In the genomic region with DNA sequence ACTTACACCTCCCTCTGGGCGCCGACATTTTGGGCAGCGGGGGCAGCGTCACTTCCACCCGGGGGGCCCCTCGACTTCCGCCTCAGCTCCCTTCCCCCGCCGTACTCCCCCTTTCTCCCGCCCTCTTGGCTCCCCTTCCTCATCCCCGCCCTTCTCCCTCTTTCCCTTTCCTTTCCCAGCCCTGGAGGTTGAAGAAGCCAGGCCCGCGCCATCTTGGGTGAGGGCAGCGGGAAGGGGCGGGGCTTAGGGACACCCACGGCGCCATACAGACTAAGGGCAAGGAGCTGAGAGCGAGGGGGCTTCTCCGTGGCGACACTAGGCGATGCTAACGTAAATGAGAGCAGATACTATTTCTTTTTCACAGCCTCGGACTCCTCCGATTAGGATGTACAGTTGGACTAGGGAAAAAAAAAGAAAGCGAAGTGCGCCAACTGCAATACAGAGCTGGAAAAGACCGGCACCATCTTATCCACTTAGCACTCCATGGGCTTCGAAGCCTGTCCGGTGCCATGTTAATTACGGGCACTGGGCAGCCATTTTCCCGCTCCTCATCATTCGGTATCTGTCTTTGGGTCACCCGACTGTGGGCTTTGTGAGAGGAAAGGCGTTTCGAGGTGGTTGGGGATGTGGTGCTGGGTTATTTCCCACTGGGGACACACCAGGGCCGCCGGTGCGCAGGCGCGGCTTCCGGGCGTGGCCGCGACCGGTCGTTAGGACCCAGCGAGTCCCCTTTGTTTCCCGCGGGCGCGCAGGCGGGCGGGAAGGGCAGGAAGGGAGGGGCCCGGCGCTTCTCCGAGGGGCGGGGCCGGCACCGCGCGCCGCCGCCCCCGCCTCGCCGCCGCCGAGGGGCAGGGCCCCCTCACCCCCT, we compare ENCODE assay signal across 8 cellular contexts. TPM values are rescaled to one million over a fixed set of nuclear protein-coding genes. Genes with fewer than 3 reads are reported as not detected.
A peak's percentile ranks its signal among the peaks of the same experiment; 100 is the strongest.
DNase-seq lines count a peak whose midpoint lies in the region; ATAC-seq and TF ChIP-seq lines count a peak whose summit lies in the region.

A gene with protein sequence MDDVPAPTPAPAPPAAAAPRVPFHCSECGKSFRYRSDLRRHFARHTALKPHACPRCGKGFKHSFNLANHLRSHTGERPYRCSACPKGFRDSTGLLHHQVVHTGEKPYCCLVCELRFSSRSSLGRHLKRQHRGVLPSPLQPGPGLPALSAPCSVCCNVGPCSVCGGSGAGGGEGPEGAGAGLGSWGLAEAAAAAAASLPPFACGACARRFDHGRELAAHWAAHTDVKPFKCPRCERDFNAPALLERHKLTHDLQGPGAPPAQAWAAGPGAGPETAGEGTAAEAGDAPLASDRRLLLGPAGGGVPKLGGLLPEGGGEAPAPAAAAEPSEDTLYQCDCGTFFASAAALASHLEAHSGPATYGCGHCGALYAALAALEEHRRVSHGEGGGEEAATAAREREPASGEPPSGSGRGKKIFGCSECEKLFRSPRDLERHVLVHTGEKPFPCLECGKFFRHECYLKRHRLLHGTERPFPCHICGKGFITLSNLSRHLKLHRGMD (minus strand): TSS at position 50 of the 868 bp plus-strand sequence. CDS start 1,652 bp downstream, outside the sequence.
A gene with protein sequence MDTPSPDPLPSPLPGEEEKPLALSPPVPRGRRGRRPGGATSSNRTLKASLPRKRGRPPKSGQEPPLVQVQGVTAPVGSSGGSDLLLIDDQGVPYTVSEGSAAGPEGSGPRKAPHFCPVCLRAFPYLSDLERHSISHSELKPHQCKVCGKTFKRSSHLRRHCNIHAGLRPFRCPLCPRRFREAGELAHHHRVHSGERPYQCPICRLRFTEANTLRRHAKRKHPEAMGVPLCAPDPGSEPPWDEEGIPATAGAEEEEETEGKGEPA (plus strand): TSS at position 821 of the 868 bp plus-strand sequence. CDS start 1,825 bp downstream, outside the sequence.

- peak; percentile 92 to 98 (median 96) for DNase-seq in CD8-positive, alpha-beta memory T cell
- DNase-seq in GM20000 (ENCODE audit: low spot score) (peak; percentile 94), HT1080 (ENCODE audit: low read depth) (peak; percentile 98), NOMO-1 (lab: John Stamatoyannopoulos, UW; ENCODE audit: unreplicated experiment in 2 of 2) (peak; percentile 97), memory B cell (ENCODE audit: low spot score in 2 of 2) (peak; percentile 91 to 92)
- peak; percentile 98 for DNase-seq in activated CD8-positive, alpha-beta memory T cell treated with anti-CD3 and anti-CD28 coated beads for 24 hours
- DNase-seq in effector CD8-positive, alpha-beta T cell (lab: John Stamatoyannopoulos, UW): peak; percentile 94
- DNase-seq in stimulated activated CD8-positive, alpha-beta memory T cell treated with anti-CD3 and anti-CD28 coated beads, Interleukin-12 subunit alpha, Interleukin-12 subunit beta, amount 100 ng/mL, for 1 hour (ENCODE audit: low read depth): peak; percentile 90

- TF ChIP-seq CTCF in GM20000 (IDR thresholded peaks at IDR 0.05; ENCODE audit: extremely low read depth, missing control alignments): no peak

- peaks cover 0 to 1% of the 10 kb centered on the region in 2 donors for H3K27me3 Mint-ChIP-seq in CD8-positive, alpha-beta memory T cell
- H3K27me3 Mint-ChIP-seq in memory B cell: no peaks in the 10 kb centered on the region

- peak within 1 kb of the TSS; percentile 91 for H3K27ac ChIP-seq in CD8-positive, alpha-beta memory T cell (ENCODE audit: low read depth, low read length)

- H3K4me1 ChIP-seq in CD8-positive, alpha-beta memory T cell (ENCODE audit: insufficient read depth, low read length): peaks cover 20% of the 10 kb centered on the region

- H3K27me3 ChIP-seq in CD8-positive, alpha-beta memory T cell (ENCODE audit: insufficient read depth, low read length, poor library complexity, severe bottlenecking): no peaks in the 10 kb centered on the region

- ATAC-seq in memory B cell (ENCODE audit: low read depth): peak; percentile 67

- peak within 1 kb of the TSS; percentile 92 to 100 (median 98) for H3K27ac Mint-ChIP-seq in CD8-positive, alpha-beta memory T cell
- H3K27ac Mint-ChIP-seq in memory B cell: peak within 1 kb of the TSS; percentile 97

- peaks cover 21 to 31% (median 29%) of the 10 kb centered on the region in 3 donors for H3K4me1 Mint-ChIP-seq in CD8-positive, alpha-beta memory T cell
- H3K4me1 Mint-ChIP-seq in memory B cell: peaks cover 21% of the 10 kb centered on the region

- no peaks in the 10 kb centered on the region for H3K9me3 ChIP-seq in CD8-positive, alpha-beta memory T cell (ENCODE audit: low read length)

- H3K9me3 Mint-ChIP-seq in CD8-positive, alpha-beta memory T cell: no peaks in the 10 kb centered on the region
- peaks cover 8% of the 10 kb centered on the region for H3K9me3 Mint-ChIP-seq in memory B cell

- CTCF ChIA-PET in CD8-positive, alpha-beta memory T cell (lab: Charles Lee): interaction anchor here (1.0 to 3.9 kb wide), 8 partner anchors 11 to 133 kb away, joined by 3 to 15 read pairs (median 4); a partner anchor contains a TSS

- H3K36me3 Mint-ChIP-seq in CD8-positive, alpha-beta memory T cell: peaks cover 11 to 43% (median 13%) of the 10 kb centered on the region in 3 donors
- peaks cover 33% of the 10 kb centered on the region for H3K36me3 Mint-ChIP-seq in memory B cell

- H3K36me3 ChIP-seq in CD8-positive, alpha-beta memory T cell (ENCODE audit: insufficient read depth, low read length): peaks cover 12% of the 10 kb centered on the region

- POLR2A ChIA-PET in CD8-positive, alpha-beta memory T cell (lab: Charles Lee): interaction anchor here (0.6 to 2.5 kb wide), 20 partner anchors 15 to 1431 kb away, joined by 3 to 34 read pairs (median 4); a partner anchor contains a TSS

- H3K4me3 Mint-ChIP-seq in CD8-positive, alpha-beta memory T cell: peak within 1 kb of the TSS; percentile 95 to 100 (median 98)
- peak within 1 kb of the TSS; percentile 98 for H3K4me3 Mint-ChIP-seq in memory B cell

- peak within 1 kb of the TSS; percentile 99 for H3K4me3 ChIP-seq in CD8-positive, alpha-beta memory T cell (ENCODE audit: low read length)

RNA-seq across cellular contexts. Expression of the first gene that starts in this region (rescaled TPM):
- total RNA-seq in CD8-positive, alpha-beta memory T cell: 10 to 100 TPM; 23.9 to 25.8 TPM
- 4.6 TPM for polyA plus RNA-seq in CD8-positive, alpha-beta memory T cell
- 6.0 and 10.0 TPM in 2 replicates for total RNA-seq in HT1080 (2014; rRNA removed; shearing (Covaris generic))
- 10.6 and 12.0 TPM in 2 replicates for polyA plus RNA-seq in HT1080 (2015; cell fraction: cytosol; rRNA removed)
- 13.7 and 16.0 TPM in 2 replicates for polyA plus RNA-seq in HT1080 (2015; cell fraction: nucleus; rRNA removed)

RNA-seq across cellular contexts. Expression of the second gene that starts in this region (rescaled TPM):
- total RNA-seq in CD8-positive, alpha-beta memory T cell: 10 to 100 TPM; 13.9 to 15.8 TPM
- 35.9 TPM for polyA plus RNA-seq in CD8-positive, alpha-beta memory T cell
- 18.8 and 26.2 TPM in 2 replicates for total RNA-seq in HT1080 (2014; rRNA removed; shearing (Covaris generic))
- 16.6 and 20.1 TPM in 2 replicates for polyA plus RNA-seq in HT1080 (2015; cell fraction: cytosol; rRNA removed)
- 8.0 and 12.4 TPM in 2 replicates for polyA plus RNA-seq in HT1080 (2015; cell fraction: nucleus; rRNA removed)

Comparison
In these comparisons a context has a peak if more than half of its experiments do, and no peak if none do; other contexts are left out.
1. Peak in every context shown above with its lines: DNase-seq, ATAC-seq, H3K4me3 ChIP-seq and H3K27ac ChIP-seq.